In the genomic region with DNA sequence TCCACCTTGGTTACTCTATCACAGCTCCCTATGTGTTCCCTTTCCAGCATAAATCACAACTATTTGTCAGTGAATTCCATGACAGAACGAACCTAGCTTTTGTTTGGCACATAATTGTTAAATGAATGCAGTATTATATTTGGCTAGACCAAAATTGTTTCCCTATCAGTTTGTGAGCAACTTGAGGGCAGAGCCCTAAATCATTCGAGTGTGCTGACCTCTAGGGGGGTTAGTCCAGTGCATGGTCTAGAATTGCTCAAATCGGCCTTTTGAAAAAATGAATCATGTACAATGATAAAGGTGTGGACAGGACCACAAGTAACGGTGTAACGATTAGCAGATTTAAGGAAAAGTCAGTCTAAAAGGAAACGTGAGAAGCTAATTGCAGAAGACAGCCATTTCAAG, we compare ENCODE assay signal across 1 cellular context.
TF ChIP-seq lines count a peak whose summit lies in the region.

No MANE protein-coding gene starts in this region.

TF ChIP-seq in GM12878, 131 proteins besides CTCF, POLR2A, EP300 and RAD21:
- TF ChIP-seq, protein P1, sequence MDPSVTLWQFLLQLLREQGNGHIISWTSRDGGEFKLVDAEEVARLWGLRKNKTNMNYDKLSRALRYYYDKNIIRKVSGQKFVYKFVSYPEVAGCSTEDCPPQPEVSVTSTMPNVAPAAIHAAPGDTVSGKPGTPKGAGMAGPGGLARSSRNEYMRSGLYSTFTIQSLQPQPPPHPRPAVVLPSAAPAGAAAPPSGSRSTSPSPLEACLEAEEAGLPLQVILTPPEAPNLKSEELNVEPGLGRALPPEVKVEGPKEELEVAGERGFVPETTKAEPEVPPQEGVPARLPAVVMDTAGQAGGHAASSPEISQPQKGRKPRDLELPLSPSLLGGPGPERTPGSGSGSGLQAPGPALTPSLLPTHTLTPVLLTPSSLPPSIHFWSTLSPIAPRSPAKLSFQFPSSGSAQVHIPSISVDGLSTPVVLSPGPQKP (IDR thresholded peaks at IDR 0.05; ENCODE audit: low read depth, low read length): no peak
- TF ChIP-seq RBBP5 (conservative IDR thresholded peaks at IDR 0.05) (no peak), ZBTB33 (IDR thresholded peaks at IDR 0.05) (peak; percentile 61; the same call in 1 of the 2 replicates), BMI1 (IDR thresholded peaks at IDR 0.05; ENCODE audit: borderline replicate concordance) (peak; percentile 11; the same call in 1 of the 2 replicates), PML (IDR thresholded peaks at IDR 0.05; ENCODE audit: low read length) (0 out of 2 replicates have a peak, but pooled peaks have one; percentile 27)
- TF ChIP-seq, protein P2, sequence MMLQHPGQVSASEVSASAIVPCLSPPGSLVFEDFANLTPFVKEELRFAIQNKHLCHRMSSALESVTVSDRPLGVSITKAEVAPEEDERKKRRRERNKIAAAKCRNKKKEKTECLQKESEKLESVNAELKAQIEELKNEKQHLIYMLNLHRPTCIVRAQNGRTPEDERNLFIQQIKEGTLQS (IDR thresholded peaks at IDR 0.05; ENCODE audit: borderline replicate concordance, extremely low read depth, low read depth, low read length): peak; percentile 58; the same call in 1 of the 2 replicates
